Comparison of ENCODE assay signal across 21 cellular contexts in genomic region chr19:30739394-30739793, GRCh38.
"Had no signal": no experiment of that assay in that cellular context is flagged by ENCODE, and none has a peak within 500 bp of the region (broad histone marks: within the 10 kb centered on the region; RNA-seq: fewer than 3 reads in every experiment).

No MANE protein-coding gene starts in this region.

- ATAC-seq: foreskin keratinocyte; left lobe of liver; lower lobe of right lung; right lobe of liver; stimulated activated memory B cell treated with anti-CD40 and anti-IgM and Interleukin-4, amounts not matched to agents 10 μg/mL and 1 μg/mL and 100 μg/mL, for 72 hours; upper lobe of right lung had no signal

- H3K4me1 ChIP-seq: foreskin keratinocyte, lower lobe of right lung, parathyroid adenoma, prostate gland, right lobe of liver, spleen, tibial artery, upper lobe of right lung had no signal

- H3K9me3 ChIP-seq: lower lobe of right lung, prostate gland, right lobe of liver, spleen, tibial artery, upper lobe of right lung had no signal

- H3K36me3 ChIP-seq: lower lobe of right lung, prostate gland, right lobe of liver, spleen, tibial artery, upper lobe of right lung had no signal

- H3K27me3 ChIP-seq: foreskin keratinocyte, right lobe of liver, tibial artery had no signal

- H3K27ac ChIP-seq: dorsolateral prefrontal cortex, foreskin keratinocyte, lower lobe of right lung, parathyroid adenoma, prostate gland, right lobe of liver, spleen, tibial artery, upper lobe of right lung had no signal

- H3K9ac ChIP-seq: parathyroid adenoma had no signal

- DNase-seq: central memory CD4-positive, alpha-beta T cell; cortex of kidney; dorsolateral prefrontal cortex; effector CD8-positive, alpha-beta T cell; foreskin keratinocyte; head of caudate nucleus; hippocampal formation; lower lobe of right lung; naive B cell; occipital lobe; right lobe of liver; spleen; stimulated activated CD4-positive, alpha-beta T cell treated with anti-CD3 and anti-CD28 coated beads, Interleukin-15, amount 100 ng/mL, for 24 hours; stimulated activated CD4-positive, alpha-beta T cell treated with anti-CD3 and anti-CD28 coated beads, Interleukin-1b, Interleukin-23, amount 100 ng/mL, for 48 hours; stimulated activated CD4-positive, alpha-beta T cell treated with anti-CD3 and anti-CD28 coated beads, Interleukin-4, amount 100 ng/mL, for 24 hours; tibial artery; upper lobe of right lung had no signal

- H3K4me3 ChIP-seq: dorsolateral prefrontal cortex, lower lobe of right lung, prostate gland, right lobe of liver, spleen, tibial artery, upper lobe of right lung had no signal
